In the genomic region with DNA sequence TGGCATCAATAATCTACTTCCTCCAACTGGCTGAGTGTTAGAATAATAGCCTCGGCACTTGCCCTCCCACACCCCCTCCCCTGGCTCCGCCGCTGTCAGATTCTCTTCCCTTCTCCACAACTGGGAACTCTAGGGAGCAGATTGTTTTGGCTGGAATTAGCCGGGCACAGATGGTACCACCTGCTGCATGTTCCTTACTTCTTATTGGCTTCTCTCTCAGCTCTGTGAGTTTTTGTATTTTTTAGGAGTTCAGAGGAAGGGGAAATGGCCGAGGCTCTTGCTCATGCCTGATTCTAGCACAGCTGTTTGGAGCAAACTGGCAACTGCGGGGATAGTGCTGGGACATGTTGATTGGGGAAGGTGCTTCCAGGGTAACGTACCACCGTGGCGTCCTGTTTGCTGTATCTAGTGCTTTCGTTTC, we compare ENCODE assay signal across 11 cellular contexts.
DNase-seq lines count a peak whose midpoint lies in the region; ATAC-seq and TF ChIP-seq lines count a peak whose summit lies in the region.
"Had no signal": no experiment of that assay in that cellular context is flagged by ENCODE, and none has a peak within 500 bp of the region (broad histone marks: within the 10 kb centered on the region; RNA-seq: fewer than 3 reads in every experiment).

No MANE protein-coding gene starts in this region.

- H3K79me2 ChIP-seq in OCI-LY1 (ENCODE audit: insufficient read depth, low read length) (no peaks in the 10 kb centered on the region), smooth muscle cell (ENCODE audit: low read depth) (no peaks in the 10 kb centered on the region)

- peak overlapping the region; percentile 5 to 59 (median 7) for H3K4me3 Mint-ChIP-seq in nephron

- intact Hi-C loops in esophagus squamous epithelium (cut with DNase I) = no loop called here

- H3K27me3 Mint-ChIP-seq in nephron (ENCODE audit: low read depth) = peaks cover 4% of the 10 kb centered on the region

- no peaks in the 10 kb centered on the region for H3K27me3 ChIP-seq in OCI-LY1 (ENCODE audit: insufficient read depth, low read length)
- no peaks in the 10 kb centered on the region for H3K27me3 ChIP-seq in esophagus squamous epithelium
- no peaks in the 10 kb centered on the region for H3K27me3 ChIP-seq in smooth muscle cell (ENCODE audit: low read depth)

- no peaks in the 10 kb centered on the region for H3K9me3 ChIP-seq in OCI-LY1 (ENCODE audit: low read length)
- H3K9me3 ChIP-seq in esophagus squamous epithelium = no peaks in the 10 kb centered on the region
- H3K9me3 ChIP-seq in smooth muscle cell (replicated peaks; ENCODE audit: low read depth) = no peaks in the 10 kb centered on the region

- H3K4me1 ChIP-seq in OCI-LY1 (ENCODE audit: insufficient read depth, low read length, severe bottlenecking) (peaks cover 40% of the 10 kb centered on the region), esophagus squamous epithelium (peaks cover 0 to 18% (median 9%) of the 10 kb centered on the region in 3 donors), smooth muscle cell (ENCODE audit: low read depth) (no peaks in the 10 kb centered on the region)

- H2AFZ ChIP-seq in OCI-LY1 (ENCODE audit: low read length) = no peak overlapping the region
- H2AFZ ChIP-seq in smooth muscle cell (ENCODE audit: low read depth) = no peak overlapping the region

- H3F3A ChIP-seq in OCI-LY1 (ENCODE audit: insufficient read depth, low read length) (no peaks in the 10 kb centered on the region), smooth muscle cell (ENCODE audit: low read depth) (peaks cover 12% of the 10 kb centered on the region)

- H3K9ac ChIP-seq in OCI-LY1 (ENCODE audit: low read length) (no peak overlapping the region), smooth muscle cell (ENCODE audit: low read depth) (no peak overlapping the region)

- peaks cover 8% of the 10 kb centered on the region for H3K36me3 Mint-ChIP-seq in nephron (ENCODE audit: low read depth)

- peaks cover 4% of the 10 kb centered on the region for H3K9me3 Mint-ChIP-seq in nephron

- DNase-seq in Ammon's horn (ENCODE audit: low spot score) = peak; percentile 48
- no peak for DNase-seq in esophagus squamous epithelium (lab: John Stamatoyannopoulos, UW)
- no peak for DNase-seq in smooth muscle cell (lab: John Stamatoyannopoulos, UW; ENCODE audit: unreplicated experiment)
- DNase-seq in HPDE6-E6E7 (ENCODE audit: extremely low spot score) = no peak
- no peak for DNase-seq in activated CD4-positive, alpha-beta T cell treated with anti-CD3 and anti-CD28 coated beads for 1 hour
- DNase-seq: activated T-cell treated with anti-CD3 and anti-CD28 coated beads, Interleukin-2, amount 50 U/mL, for 48 hours; left colon; NCI-H1417 had no signal

- H3K4me3 ChIP-seq in OCI-LY1 (ENCODE audit: low read depth, low read length, poor library complexity, severe bottlenecking) = no peak overlapping the region
- H3K4me3 ChIP-seq in esophagus squamous epithelium = peak overlapping the region in 3 of 4 donors; percentile 8 to 50 (median 22)
- H3K4me3 ChIP-seq in smooth muscle cell = no peak overlapping the region

- no peak for ATAC-seq in HG03045 (IDR thresholded peaks at IDR 0.05; ENCODE audit: unreplicated experiment)
- ATAC-seq: left colon had no signal

- peak overlapping the region; percentile 15; the same call in 1 of the 2 replicates for H3K4me2 ChIP-seq in OCI-LY1 (ENCODE audit: low read length)
- no peak overlapping the region for H3K4me2 ChIP-seq in smooth muscle cell

- no peak for TF ChIP-seq POLR2A in esophagus squamous epithelium (IDR thresholded peaks at IDR 0.05)

- WGBS in esophagus squamous epithelium, 2 donors = 50 to 57% methylated on average over 9 to 10 of the region's 10 CpGs
- 89% methylated on average over 10 of the region's 10 CpGs for WGBS in smooth muscle cell (ENCODE audit: low lambda C conversion rate)

- H4K20me1 ChIP-seq in OCI-LY1 (ENCODE audit: insufficient read depth, low read length) (no peaks in the 10 kb centered on the region), smooth muscle cell (ENCODE audit: low read depth) (no peaks in the 10 kb centered on the region)

- H3K36me3 ChIP-seq in OCI-LY1 (ENCODE audit: insufficient read depth, low read length) (no peaks in the 10 kb centered on the region), esophagus squamous epithelium (no peaks in the 10 kb centered on the region), smooth muscle cell (ENCODE audit: low read depth) (no peaks in the 10 kb centered on the region)

- no peaks in the 10 kb centered on the region for H3K9me2 ChIP-seq in OCI-LY1 (ENCODE audit: low read depth, low read length)

- H3K27ac ChIP-seq in OCI-LY1 (ENCODE audit: low read depth, low read length, poor library complexity, severe bottlenecking) (no peak overlapping the region), esophagus squamous epithelium (peak overlapping the region in 3 of 4 donors; percentile 21 to 49 (median 35)), smooth muscle cell (ENCODE audit: low read depth) (no peak overlapping the region)

- peak overlapping the region; percentile 56 to 72 (median 57) for H3K27ac Mint-ChIP-seq in nephron

- H3K4me1 Mint-ChIP-seq in nephron = peaks cover 31% of the 10 kb centered on the region

- TF ChIP-seq CTCF in OCI-LY1 (IDR thresholded peaks at IDR 0.05; ENCODE audit: low read length) (no peak), esophagus squamous epithelium (IDR thresholded peaks at IDR 0.05) (no peak), nephron (IDR thresholded peaks at IDR 0.05; ENCODE audit: unreplicated experiment in 3 of 3) (no peak), smooth muscle cell (IDR thresholded peaks at IDR 0.05; ENCODE audit: borderline replicate concordance, insufficient read depth, poor library complexity, severe bottlenecking) (no peak)

Comparison
In these comparisons a context has a peak if more than half of its experiments do, and no peak if none do; other contexts are left out.
1. H3K27ac ChIP-seq: peak in esophagus squamous epithelium (3 of 4); none in OCI-LY1 (single experiment) and smooth muscle cell (single experiment).
2. H3K4me3 ChIP-seq: peak in esophagus squamous epithelium (3 of 4); none in OCI-LY1 (single experiment) and smooth muscle cell (single experiment).